8 cellular contexts compared by ENCODE assay signal in genomic region chr20:38113401-38114325, GRCh38. TPM values are rescaled to one million over a fixed set of nuclear protein-coding genes. Genes with fewer than 3 reads are reported as not detected.
DNase-seq lines count a peak whose midpoint lies in the region; ATAC-seq and TF ChIP-seq lines count a peak whose summit lies in the region.

No MANE protein-coding gene starts in this region.

- H3K4me3 Mint-ChIP-seq in CD4-positive, alpha-beta memory T cell, result no peak overlapping the region

- no peak overlapping the region for H3K9ac ChIP-seq in HCT116 (ENCODE audit: low read length)

- H3K27ac ChIP-seq in HCT116 (ENCODE audit: low read depth, low read length) (no peak overlapping the region), iPS DF 6.9 (ENCODE audit: low read length) (no peak overlapping the region)
- no peak overlapping the region for H3K27ac ChIP-seq in CD4-positive, alpha-beta memory T cell (ENCODE audit: low read depth, low read length)

- no peaks in the 10 kb centered on the region for H3K9me2 ChIP-seq in HCT116 (ENCODE audit: insufficient read depth)

- in situ Hi-C loops in SK-MEL-5 (cut with HindIII; ENCODE audit: low pct_unique_long_range_greater_than_20kb, low sequenced_read_pairs), result no loop called here

- no peak overlapping the region for H3K4me2 ChIP-seq in HCT116 (ENCODE audit: low read length)

- no peak for DNase-seq in AG09319 (ENCODE audit: extremely low read depth, low read depth)
- peak; percentile 27 for DNase-seq in HCT116 (ENCODE audit: low read depth, low spot score)
- DNase-seq in SK-MEL-5 (ENCODE audit: low read depth, low spot score), result peak; percentile 74
- DNase-seq in iPS DF 6.9 (ENCODE audit: low read depth, low spot score), result peak; percentile 35
- DNase-seq in occipital lobe (lab: John Stamatoyannopoulos, UW), result no peak
- DNase-seq in CD4-positive, alpha-beta memory T cell, result no peak

- ATAC-seq in HCT116, result peak; percentile 85
- ATAC-seq in GM19324 (IDR thresholded peaks at IDR 0.05; ENCODE audit: low FRiP score, unreplicated experiment), result no peak
- ATAC-seq in GM21825 (IDR thresholded peaks at IDR 0.05; ENCODE audit: unreplicated experiment), result no peak

- H3K27me3 Mint-ChIP-seq in CD4-positive, alpha-beta memory T cell, result no peaks in the 10 kb centered on the region

- no peaks in the 10 kb centered on the region for H3K9me3 Mint-ChIP-seq in CD4-positive, alpha-beta memory T cell

- BruUV-seq in HCT116 (replicated peaks; lab: Mats Ljungman, UMichigan), result no TSS peak

- TF ChIP-seq POLR2A in HCT116 (IDR thresholded peaks at IDR 0.05; ENCODE audit: borderline replicate concordance, extremely low read depth, insufficient read depth, insufficient read length), result no peak

- TF ChIP-seq CTCF in AG09319 (IDR thresholded peaks at IDR 0.05; ENCODE audit: low read depth, low read length), result peak; percentile 18
- peak; percentile 48 to 67 (median 55) for TF ChIP-seq CTCF in HCT116 (IDR thresholded peaks at IDR 0.05 in 2 of 3, conservative IDR thresholded peaks at IDR 0.05 in 1 of 3; ENCODE audit: borderline replicate concordance in 1 of 3, insufficient read depth in 1 of 3, low read depth in 2 of 3, low read length in 2 of 3)

- no peaks in the 10 kb centered on the region for H3K4me1 Mint-ChIP-seq in CD4-positive, alpha-beta memory T cell

- POLR2A ChIA-PET in HCT116 (lab: Charles Lee), result no interaction called here
- POLR2A ChIA-PET in CD4-positive, alpha-beta memory T cell (lab: Charles Lee; ENCODE audit: partially characterized antibody), result no interaction called here

- peak; percentile 69 for TF ChIP-seq RAD21 in HCT116 (IDR thresholded peaks at IDR 0.05; ENCODE audit: low read depth)

- RAD21 ChIA-PET in HCT116 (lab: Charles Lee; ENCODE audit: low non-redundant PET in 1 of 2, low total read pairs in 2 of 2, uncharacterized antibody in 2 of 2, unreplicated experiment in 2 of 2), result interaction anchor here (1.9 to 2.3 kb wide), 2 partner anchors 107 kb away, joined by 5 to 11 read pairs; no protein-coding TSS in a partner anchor

- WGBS in iPS DF 6.9 (ENCODE audit: insufficient coverage, insufficient read length), result no CpG with 5 or more reads among the region's 10 CpGs

- H4K20me1 ChIP-seq in HCT116 (ENCODE audit: insufficient read depth), result no peaks in the 10 kb centered on the region

- H2AFZ ChIP-seq in HCT116 (ENCODE audit: low read depth, low read length, poor library complexity, severe bottlenecking), result peak overlapping the region; percentile 51

- H3K4me1 ChIP-seq in HCT116 (ENCODE audit: control insufficient read depth in 1 of 2, insufficient read depth in 2 of 2, low read length in 2 of 2) (peaks cover 7 to 44% of the 10 kb centered on the region in 2 experiments; a peak in 3 of 4 replicates), iPS DF 6.9 (ENCODE audit: control insufficient read depth, insufficient read depth, low read length) (no peaks in the 10 kb centered on the region)
- no peaks in the 10 kb centered on the region for H3K4me1 ChIP-seq in CD4-positive, alpha-beta memory T cell (ENCODE audit: insufficient read depth, low read length)

- no peaks in the 10 kb centered on the region for H3K27me3 ChIP-seq in HCT116 (ENCODE audit: insufficient read depth, low read length)
- no peaks in the 10 kb centered on the region for H3K27me3 ChIP-seq in iPS DF 6.9 (ENCODE audit: control insufficient read depth, insufficient read depth, low read length)
- H3K27me3 ChIP-seq in CD4-positive, alpha-beta memory T cell (ENCODE audit: insufficient read depth, low read length), result no peaks in the 10 kb centered on the region

- no peak overlapping the region for H3K27ac Mint-ChIP-seq in CD4-positive, alpha-beta memory T cell

- H3K79me2 ChIP-seq in HCT116 (ENCODE audit: insufficient read depth, low read length), result no peaks in the 10 kb centered on the region

- H3K4me3 ChIP-seq in HCT116 (replicated peaks in 1 of 2; ENCODE audit: low read depth in 1 of 2, low read length in 2 of 2) (no peak overlapping the region), iPS DF 6.9 (ENCODE audit: low read length) (no peak overlapping the region)
- H3K4me3 ChIP-seq in CD4-positive, alpha-beta memory T cell (ENCODE audit: low read length in 2 of 2), result no peak overlapping the region

- H3K36me3 ChIP-seq in HCT116 (ENCODE audit: control insufficient read depth in 1 of 2, insufficient read depth in 2 of 2, low read length in 2 of 2) (no peaks in the 10 kb centered on the region), iPS DF 6.9 (ENCODE audit: control insufficient read depth, insufficient read depth, low read length) (no peaks in the 10 kb centered on the region)
- H3K36me3 ChIP-seq in CD4-positive, alpha-beta memory T cell (ENCODE audit: insufficient read depth, low read length), result no peaks in the 10 kb centered on the region

- H3K9me3 ChIP-seq in HCT116 (ENCODE audit: control insufficient read depth in 1 of 2, insufficient read depth in 1 of 2, low read depth in 1 of 2, low read length in 2 of 2) (no peaks in the 10 kb centered on the region), iPS DF 6.9 (ENCODE audit: control insufficient read depth, insufficient read depth, low read length) (no peaks in the 10 kb centered on the region)
- H3K9me3 ChIP-seq in CD4-positive, alpha-beta memory T cell (ENCODE audit: control insufficient read depth in 1 of 2, low read length in 2 of 2), result no peaks in the 10 kb centered on the region

- intact Hi-C loops in HCT116 (cut with micrococcal nuclease), result no loop called here
- intact Hi-C loops in CD4-positive, alpha-beta memory T cell (cut with micrococcal nuclease), result no loop called here

- no peaks in the 10 kb centered on the region for H3K36me3 Mint-ChIP-seq in CD4-positive, alpha-beta memory T cell

- CTCF ChIA-PET in HCT116 (lab: Charles Lee), result interaction anchor here (0.7 to 4.4 kb wide), 9 partner anchors 9 to 295 kb away, joined by 3 to 27 read pairs (median 3); no protein-coding TSS in a partner anchor
- CTCF ChIA-PET in CD4-positive, alpha-beta memory T cell (lab: Charles Lee; ENCODE audit: partially characterized antibody), result interaction anchor here (1.1 to 2.0 kb wide), 2 partner anchors 43 to 56 kb away, joined by 3 to 6 read pairs; no protein-coding TSS in a partner anchor

TF ChIP-seq in HCT116, 20 proteins besides CTCF, POLR2A, EP300 and RAD21:
- TF ChIP-seq YY1 (IDR thresholded peaks at IDR 0.05; ENCODE audit: extremely low read depth, insufficient replicate concordance, low read depth, low read length) (no peak), SIN3A (IDR thresholded peaks at IDR 0.05; ENCODE audit: low read depth) (no peak), FOSL1 (IDR thresholded peaks at IDR 0.05; ENCODE audit: low read depth) (no peak), ZFX (IDR thresholded peaks at IDR 0.05) (no peak), ELF1 (IDR thresholded peaks at IDR 0.05; ENCODE audit: borderline replicate concordance, low read depth) (no peak), ZBTB33 (IDR thresholded peaks at IDR 0.05; ENCODE audit: extremely low read depth, insufficient replicate concordance, low read length) (no peak), JUND (IDR thresholded peaks at IDR 0.05) (no peak)
TF ChIP-seq in HCT116: peak in this region for 0.

RNA-seq across cellular contexts. Expression of gene TGM2, which starts 51.4 kb away (rescaled TPM):
- 6.1 TPM for total RNA-seq in HCT116 (2021; ENCODE audit: unreplicated experiment)
- polyA plus RNA-seq in HCT116 (2012), result 8.2 and 9.5 TPM in 2 replicates
- total RNA-seq in SK-MEL-5 (2014; rRNA removed; shearing (Covaris generic)), result 5.6 and 7.0 TPM in 2 replicates
- 6.9 and 10.8 TPM in 2 replicates for polyA plus RNA-seq in SK-MEL-5 (2015; cell fraction: cytosol; rRNA removed)
- polyA plus RNA-seq in SK-MEL-5 (2015; cell fraction: nucleus; rRNA removed), result 0.62 and 3.6 TPM in 2 replicates
- total RNA-seq in occipital lobe, result 3.7 TPM
- total RNA-seq in CD4-positive, alpha-beta memory T cell, result under 1 TPM; 0.50 to 0.67 TPM
- under 1 TPM; 0.09 to 0.11 TPM for polyA plus RNA-seq in CD4-positive, alpha-beta memory T cell

Comparison
In these comparisons a context has a peak if more than half of its experiments do, and no peak if none do; other contexts are left out.
1. DNase-seq: peak in HCT116 (single experiment), SK-MEL-5 (single experiment) and iPS DF 6.9 (single experiment); none in AG09319 (single experiment), occipital lobe (single experiment) and CD4-positive, alpha-beta memory T cell (0 of 5).